ENCODE assay signal across 8 cellular contexts in genomic region chr7:48154792-48155413, GRCh38. TPM values are rescaled to one million over a fixed set of nuclear protein-coding genes. Genes with fewer than 3 reads are reported as not detected.
DNase-seq lines count a peak whose midpoint lies in the region; ATAC-seq and TF ChIP-seq lines count a peak whose summit lies in the region.

No MANE protein-coding gene starts in this region.

- no peak overlapping the region for H3K4me2 ChIP-seq in SK-N-SH
- H3K4me2 ChIP-seq in neuronal stem cell (ENCODE audit: insufficient read depth, low read length, poor library complexity, severe bottlenecking), result no peak overlapping the region

- ATAC-seq in heart right ventricle (no peak), Right ventricle myocardium superior (ENCODE audit: poor library complexity) (no peak), HG02870 (IDR thresholded peaks at IDR 0.05; ENCODE audit: unreplicated experiment) (peak; percentile 77)

- no peak overlapping the region for H3K14ac ChIP-seq in neuronal stem cell (ENCODE audit: low read length)

- H2BK120ac ChIP-seq in neuronal stem cell (ENCODE audit: low read depth, low read length), result no peak overlapping the region

- peak overlapping the region; percentile 32; the same call in 1 of the 2 replicates for H2AFZ ChIP-seq in SK-N-SH (ENCODE audit: low read depth)
- H2AFZ ChIP-seq in neuronal stem cell (ENCODE audit: low read length), result no peak overlapping the region

- no peak overlapping the region for H3K4ac ChIP-seq in neuronal stem cell (ENCODE audit: low read length)

- H3K36me3 ChIP-seq in heart right ventricle, result no peaks in the 10 kb centered on the region
- H3K36me3 ChIP-seq in SK-N-SH (replicated peaks in 1 of 2; ENCODE audit: control insufficient read depth in 1 of 2, insufficient read depth in 2 of 2, low read length in 1 of 2), result no peaks in the 10 kb centered on the region
- no peaks in the 10 kb centered on the region for H3K36me3 ChIP-seq in neuronal stem cell (replicated peaks in 1 of 2; ENCODE audit: control insufficient read depth in 2 of 2, insufficient read depth in 2 of 2, low read length in 2 of 2)

- no peak overlapping the region for H2BK12ac ChIP-seq in neuronal stem cell (ENCODE audit: low read length)

- H2BK15ac ChIP-seq in neuronal stem cell (ENCODE audit: low read length), result no peak overlapping the region

- H3K27me3 Mint-ChIP-seq in osteocyte (ENCODE audit: unreplicated experiment), result peaks cover 21% of the 10 kb centered on the region

- H3K9me3 ChIP-seq in heart right ventricle, result peaks cover 0 to 16% (median 0%) of the 10 kb centered on the region in 11 donors
- H3K9me3 ChIP-seq in SK-N-SH, result no peaks in the 10 kb centered on the region
- no peaks in the 10 kb centered on the region for H3K9me3 ChIP-seq in neuronal stem cell (replicated peaks in 1 of 2; ENCODE audit: control insufficient read depth in 2 of 2, insufficient read depth in 1 of 2, low read depth in 1 of 2, low read length in 2 of 2)

- H3K4me3 ChIP-seq in heart right ventricle (no peak overlapping the region), SK-N-SH (ENCODE audit: low read depth in 2 of 2, low read length in 1 of 2) (peak overlapping the region in 1 of 2 experiments; percentile 14; a peak in 1 of 4 replicates), neuronal stem cell (ENCODE audit: low read length in 2 of 2) (no peak overlapping the region)

- DNase-seq in heart right ventricle (no peak), Right ventricle myocardium superior (no peak), SK-N-SH (peak; percentile 32), dermis microvascular lymphatic vessel endothelial cell (ENCODE audit: low read depth in 2 of 2) (peak; percentile 42 to 57), osteocyte (ENCODE audit: extremely low spot score, unreplicated experiment) (no peak), neuronal stem cell (ENCODE audit: low spot score) (no peak), NCI-H446 (lab: John Stamatoyannopoulos, UW) (no peak)

- H3K27ac ChIP-seq in heart right ventricle (no peak overlapping the region), SK-N-SH (ENCODE audit: low read depth in 2 of 2, low read length in 1 of 2) (no peak overlapping the region), neuronal stem cell (replicated peaks; ENCODE audit: low read length) (no peak overlapping the region)

- peaks cover 0 to 6% (median 0%) of the 10 kb centered on the region in 7 donors for H3K27me3 ChIP-seq in heart right ventricle
- peaks cover 55% of the 10 kb centered on the region for H3K27me3 ChIP-seq in SK-N-SH (ENCODE audit: insufficient read depth)
- peaks cover 0 to 5% (median 0%) of the 10 kb centered on the region in 3 experiments for H3K27me3 ChIP-seq in neuronal stem cell (ENCODE audit: control insufficient read depth in 3 of 3, insufficient read depth in 3 of 3, low read depth in 1 of 3, low read length in 3 of 3)

- peaks cover 12% of the 10 kb centered on the region for H3K4me1 Mint-ChIP-seq in osteocyte (ENCODE audit: unreplicated experiment)

- H3K36me3 Mint-ChIP-seq in osteocyte (ENCODE audit: unreplicated experiment), result no peaks in the 10 kb centered on the region

- no peak for TF ChIP-seq EP300 in SK-N-SH (IDR thresholded peaks at IDR 0.05; ENCODE audit: borderline replicate concordance in 1 of 2, low read depth in 1 of 2, low read length in 1 of 2)

- H3K27ac Mint-ChIP-seq in osteocyte (ENCODE audit: unreplicated experiment), result no peak overlapping the region

- no peak overlapping the region for H4K91ac ChIP-seq in neuronal stem cell (ENCODE audit: low read depth, low read length, poor library complexity)

- CTCF ChIA-PET in SK-N-SH (lab: Yijun Ruan, JAX), result interaction anchor here (0.6 to 1.7 kb wide), 21 partner anchors 10 to 1655 kb away, joined by 3 to 20 read pairs (median 3); no protein-coding TSS in a partner anchor

- no peaks in the 10 kb centered on the region for H3K4me1 ChIP-seq in heart right ventricle
- H3K4me1 ChIP-seq in SK-N-SH (ENCODE audit: control insufficient read depth in 1 of 2, insufficient read depth in 2 of 2, low read depth in 1 of 2, low read length in 1 of 2), result no peaks in the 10 kb centered on the region
- H3K4me1 ChIP-seq in neuronal stem cell (ENCODE audit: control insufficient read depth in 2 of 2, insufficient read depth in 1 of 2, low read depth in 1 of 2, low read length in 2 of 2), result peaks cover 0 to 6% of the 10 kb centered on the region in 2 donors

- H3K9ac ChIP-seq in SK-N-SH, result no peak overlapping the region
- no peak overlapping the region for H3K9ac ChIP-seq in neuronal stem cell (ENCODE audit: low read depth, low read length, poor library complexity)

- H3K23ac ChIP-seq in neuronal stem cell (ENCODE audit: low read depth, low read length, poor library complexity), result no peak overlapping the region

- H2AK5ac ChIP-seq in neuronal stem cell (ENCODE audit: low read depth, low read length), result no peak overlapping the region

- POLR2A ChIA-PET in SK-N-SH (lab: Yijun Ruan, JAX), result no interaction called here

- 85% methylated on average over 8 of the region's 8 CpGs for WGBS in heart right ventricle, 2 donors
- WGBS in SK-N-SH (ENCODE audit: low lambda C conversion rate), result 24% methylated on average over 8 of the region's 8 CpGs
- WGBS in neuronal stem cell (ENCODE audit: extremely low coverage in 2 of 2, insufficient read length in 2 of 2, insufficient replicate concordance in 1 of 2), 2 donors, result no CpG with 5 or more reads among the region's 8 CpGs

- H3K79me2 ChIP-seq in SK-N-SH (ENCODE audit: insufficient read depth), result no peaks in the 10 kb centered on the region

- TF ChIP-seq RAD21 in SK-N-SH (IDR thresholded peaks at IDR 0.05; ENCODE audit: low read length), result peak; percentile 77

- TF ChIP-seq CTCF in heart right ventricle (IDR thresholded peaks at IDR 0.05) (peak in 6 of 9 donors; percentile 22 to 56 (median 31)), SK-N-SH (IDR thresholded peaks at IDR 0.05) (peak; percentile 92), osteocyte (IDR thresholded peaks at IDR 0.05) (peak; percentile 81)

- no peak overlapping the region for H3K4me3 Mint-ChIP-seq in osteocyte (ENCODE audit: unreplicated experiment)

- H2BK5ac ChIP-seq in neuronal stem cell (ENCODE audit: low read length), result no peak overlapping the region

- intact Hi-C loops in heart right ventricle (cut with DNase I), result no loop called here
- intact Hi-C loops in Right ventricle myocardium superior (cut with DNase I), result no loop called here

- H4K20me1 ChIP-seq in SK-N-SH (ENCODE audit: insufficient read depth), result no peaks in the 10 kb centered on the region

- no peak overlapping the region for H3K18ac ChIP-seq in neuronal stem cell (ENCODE audit: low read length)

- no peaks in the 10 kb centered on the region for H3K9me3 Mint-ChIP-seq in osteocyte (ENCODE audit: unreplicated experiment)

- H4K8ac ChIP-seq in neuronal stem cell (ENCODE audit: low read depth, low read length), result no peak overlapping the region

- H3K79me1 ChIP-seq in neuronal stem cell (ENCODE audit: low read depth, low read length), result no peaks in the 10 kb centered on the region

- no peaks in the 10 kb centered on the region for H3F3A ChIP-seq in SK-N-SH (replicated peaks; ENCODE audit: insufficient read depth)

- H3K9me2 ChIP-seq in SK-N-SH, result no peaks in the 10 kb centered on the region

TF ChIP-seq in SK-N-SH, 30 proteins besides CTCF, POLR2A, EP300 and RAD21:
- TF ChIP-seq SMC3 (IDR thresholded peaks at IDR 0.05; ENCODE audit: low read depth, low read length), result peak; percentile 59
- TF ChIP-seq NFIC (IDR thresholded peaks at IDR 0.05; ENCODE audit: borderline replicate concordance), result no peak

RNA-seq across cellular contexts. Expression of gene ABCA13, which starts 16.4 kb away (rescaled TPM):
- total RNA-seq in heart right ventricle, result under 1 TPM; 0.02 to 0.37 (median 0.07) TPM
- under 1 TPM in 1 of 2 donors, not detected in 1; 0.01 TPM for polyA plus RNA-seq in heart right ventricle
- 0.16 TPM for total RNA-seq in Right ventricle myocardium superior
- not detected in 2 replicates for polyA plus RNA-seq in SK-N-SH (2012; rRNA removed)
- under 0.01 TPM in 1 of 2 replicates, not detected in the other for polyA plus RNA-seq in SK-N-SH (2012; cell fraction: cytosol; rRNA removed)
- polyA plus RNA-seq in SK-N-SH (2012; cell fraction: nucleus; rRNA removed), result under 0.01 TPM in 1 of 2 replicates, not detected in the other
- total RNA-seq in dermis microvascular lymphatic vessel endothelial cell, result not detected in 2 replicates
- total RNA-seq in osteocyte, result 0.63 and 1.1 TPM in 2 replicates
- 0.07 TPM for polyA plus RNA-seq in neuronal stem cell (2013, experiment 1 of 2)
- 0.07 TPM for polyA plus RNA-seq in neuronal stem cell (2013, experiment 2 of 2)

Comparison
In these comparisons a context has a peak if more than half of its experiments do, and no peak if none do; other contexts are left out.
1. DNase-seq: peak in SK-N-SH (single experiment) and dermis microvascular lymphatic vessel endothelial cell (2 of 2); none in heart right ventricle (0 of 2), Right ventricle myocardium superior (single experiment), osteocyte (single experiment), neuronal stem cell (single experiment) and NCI-H446 (0 of 2).
2. CTCF ChIP-seq: peak in every context shown above with its lines; median percentile 92 in SK-N-SH; 81 in osteocyte; 31 in heart right ventricle.